Comparison of ENCODE assay signal across 9 cellular contexts in the genomic region with DNA sequence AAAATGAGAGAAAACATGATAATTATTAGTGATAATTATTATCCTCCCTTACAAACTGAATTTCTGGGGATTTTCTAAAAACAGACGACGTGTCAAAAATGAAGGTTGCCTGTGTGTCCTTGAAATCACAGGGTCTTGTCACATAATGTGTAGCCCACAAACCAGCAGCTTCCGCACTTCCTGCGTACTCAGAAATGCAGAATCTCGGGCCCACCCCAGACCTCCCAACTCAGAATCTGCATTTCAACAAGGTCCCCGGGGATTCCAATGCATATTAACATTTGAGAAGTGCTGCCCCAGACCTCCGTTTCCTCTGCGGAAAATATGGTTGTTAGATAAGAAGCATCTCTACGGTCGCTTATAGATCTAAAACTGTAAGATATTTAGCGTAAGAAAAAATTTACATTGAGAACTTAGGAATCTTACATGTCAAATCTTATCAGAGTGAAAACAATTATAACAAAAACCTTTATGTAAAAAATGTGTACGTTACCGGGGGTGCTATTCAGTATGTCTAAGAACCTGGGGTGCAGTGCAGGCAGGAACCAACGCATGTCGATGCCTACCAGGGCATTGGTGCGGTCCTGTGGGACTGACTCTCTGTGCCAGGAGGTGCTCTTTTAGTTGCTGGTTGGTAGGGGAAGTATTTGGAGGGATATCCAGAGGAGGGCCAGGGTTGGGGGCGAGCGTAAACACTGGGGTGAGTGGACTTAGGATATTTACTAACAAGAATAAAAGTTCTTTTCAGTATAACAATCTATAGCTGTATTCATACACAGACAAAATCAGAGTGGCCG. TPM values are rescaled to one million over a fixed set of nuclear protein-coding genes. Genes with fewer than 3 reads are reported as not detected.
DNase-seq lines count a peak whose midpoint lies in the region; ATAC-seq, FAIRE-seq and TF ChIP-seq lines count a peak whose summit lies in the region.
"Had no signal": no experiment of that assay in that cellular context is flagged by ENCODE, and none has a peak within 500 bp of the region (broad histone marks: within the 10 kb centered on the region; RNA-seq: fewer than 3 reads in every experiment).

No MANE protein-coding gene starts in this region.

- intact Hi-C loops in GM12878 (cut with micrococcal nuclease; ENCODE audit: unreplicated experiment): loop anchor here (1.0 kb wide), 3 partner anchors 108 to 281 kb away; no protein-coding TSS in a partner anchor

- peak overlapping the region; percentile 25; the same call in 1 of the 2 replicates for H3K4me2 ChIP-seq in GM12878 (ENCODE audit: control insufficient read depth, insufficient read depth)

- H3K27ac ChIP-seq in GM12878 (ENCODE audit: control insufficient read depth, insufficient read depth): no peak overlapping the region

- no peak for TF ChIP-seq CTCF in GM12878 (IDR thresholded peaks at IDR 0.05 in 2 of 3, conservative IDR thresholded peaks at IDR 0.05 in 1 of 3; ENCODE audit: control insufficient read depth in 2 of 3, extremely low read depth in 1 of 3, insufficient read depth in 1 of 3, low read depth in 3 of 3, low read length in 3 of 3)

- CTCF ChIA-PET in GM12878 (lab: Yijun Ruan, JAX): interaction anchor here (0.6 to 9.3 kb wide), 61 partner anchors 10 to 502 kb away, joined by 3 to 319 read pairs (median 4); a partner anchor contains a TSS

- WGBS in GM12878 (ENCODE audit: insufficient coverage, insufficient replicate concordance, low lambda C conversion rate, missing lambda C conversion rate): 23% methylated on average over 19 of the region's 19 CpGs

- no peak for TF ChIP-seq EP300 in GM12878 (IDR thresholded peaks at IDR 0.05; ENCODE audit: borderline replicate concordance in 1 of 2, control insufficient read depth in 1 of 2, low read depth in 2 of 2, low read length in 2 of 2)

- H3K27me3 ChIP-seq in GM12878 (replicated peaks in 1 of 2; ENCODE audit: control insufficient read depth in 2 of 2, insufficient read depth in 2 of 2, low read length in 1 of 2): no peaks in the 10 kb centered on the region

- H3K9ac ChIP-seq in GM12878 (ENCODE audit: control insufficient read depth, insufficient read depth, low read length): no peak overlapping the region; the same call in 1 of the 2 replicates

- in situ Hi-C loops in GM12878 (cut with MboI): loop anchor here (5.0 kb wide), 2 partner anchors 166 to 281 kb away; no protein-coding TSS in a partner anchor
- in situ Hi-C loops in G401 (cut with HindIII; ENCODE audit: low sequenced_read_pairs): no loop called here

- H4K20me1 ChIP-seq in GM12878 (ENCODE audit: control insufficient read depth, insufficient read depth): no peaks in the 10 kb centered on the region

- ATAC-seq in GM19043 (IDR thresholded peaks at IDR 0.05; ENCODE audit: low read depth, unreplicated experiment) (peak; percentile 23), HG03439 (IDR thresholded peaks at IDR 0.05; ENCODE audit: unreplicated experiment) (peak; percentile 22), GM12878 (peak; percentile 10), left lobe of liver (no peak)

- SMC1A ChIA-PET in GM12878 (lab: Charles Lee; ENCODE audit: uncharacterized antibody, unreplicated experiment): interaction anchor here (0.6 to 4.7 kb wide), 53 partner anchors 10 to 875 kb away, joined by 3 to 145 read pairs (median 4); a partner anchor contains a TSS

- no peak for TF ChIP-seq RAD21 in GM12878 (IDR thresholded peaks at IDR 0.05; ENCODE audit: insufficient read depth, low read depth, low read length)

- peak overlapping the region; percentile 83 for H2AFZ ChIP-seq in GM12878 (ENCODE audit: control insufficient read depth, low read depth, low read length)

- RAD21 ChIA-PET in GM12878 (lab: Charles Lee; ENCODE audit: unreplicated experiment): interaction anchor here (0.6 to 6.1 kb wide), 23 partner anchors 13 to 280 kb away, joined by 3 to 160 read pairs (median 4); a partner anchor contains a TSS

- no peaks in the 10 kb centered on the region for H3K79me2 ChIP-seq in GM12878 (ENCODE audit: control insufficient read depth, insufficient read depth, low read length)

- FAIRE-seq in GM12878 (lab: Jason Lieb, UNC): no peak

- TF ChIP-seq POLR2A in GM12878 (IDR thresholded peaks at IDR 0.05; ENCODE audit: low read depth, low read length): no peak

- no peak for DNase-seq in GM12878 (ENCODE audit: low read depth, low spot score)
- DNase-seq in middle frontal gyrus (ENCODE audit: extremely low spot score, low spot score): peak; percentile 21
- no peak for DNase-seq in left lobe of liver (ENCODE audit: low spot score)
- DNase-seq in NCI-H774 (lab: John Stamatoyannopoulos, UW): no peak
- DNase-seq in G401 (ENCODE audit: low spot score): no peak
- DNase-seq in NCI-H2196 (lab: John Stamatoyannopoulos, UW; ENCODE audit: unreplicated experiment): no peak

- BruUV-seq in GM12878 (replicated peaks; lab: Mats Ljungman, UMichigan): no TSS peak

- H3K9me3 ChIP-seq in GM12878 (replicated peaks; ENCODE audit: control insufficient read depth, insufficient read depth, low read length): no peaks in the 10 kb centered on the region
- H3K9me3 ChIP-seq: mucosa of descending colon had no signal

- H3K4me1 ChIP-seq in GM12878 (ENCODE audit: control insufficient read depth, insufficient read depth, low read length): peaks cover 3% of the 10 kb centered on the region; the same call in 1 of the 2 replicates

- H3K36me3 ChIP-seq in GM12878 (ENCODE audit: control insufficient read depth in 2 of 2, insufficient read depth in 2 of 2, low read length in 1 of 2): no peaks in the 10 kb centered on the region

- POLR2A ChIA-PET in GM12878 (lab: Charles Lee): interaction anchor here (0.7 to 2.4 kb wide), 2 partner anchors 108 to 281 kb away, joined by 3 to 17 read pairs; a partner anchor contains a TSS

- no peak overlapping the region; the same call in 1 of the 2 replicates for H3K4me3 ChIP-seq in GM12878
- H3K4me3 ChIP-seq: mucosa of descending colon had no signal

TF ChIP-seq in GM12878, 131 proteins besides CTCF, POLR2A, EP300 and RAD21:
- TF ChIP-seq, protein P1, sequence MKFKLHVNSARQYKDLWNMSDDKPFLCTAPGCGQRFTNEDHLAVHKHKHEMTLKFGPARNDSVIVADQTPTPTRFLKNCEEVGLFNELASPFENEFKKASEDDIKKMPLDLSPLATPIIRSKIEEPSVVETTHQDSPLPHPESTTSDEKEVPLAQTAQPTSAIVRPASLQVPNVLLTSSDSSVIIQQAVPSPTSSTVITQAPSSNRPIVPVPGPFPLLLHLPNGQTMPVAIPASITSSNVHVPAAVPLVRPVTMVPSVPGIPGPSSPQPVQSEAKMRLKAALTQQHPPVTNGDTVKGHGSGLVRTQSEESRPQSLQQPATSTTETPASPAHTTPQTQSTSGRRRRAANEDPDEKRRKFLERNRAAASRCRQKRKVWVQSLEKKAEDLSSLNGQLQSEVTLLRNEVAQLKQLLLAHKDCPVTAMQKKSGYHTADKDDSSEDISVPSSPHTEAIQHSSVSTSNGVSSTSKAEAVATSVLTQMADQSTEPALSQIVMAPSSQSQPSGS (IDR thresholded peaks at IDR 0.05; ENCODE audit: low read length): no peak
- TF ChIP-seq MEF2B (IDR thresholded peaks at IDR 0.05; ENCODE audit: partially characterized antibody, poor library complexity, severe bottlenecking): peak; percentile 60
- no peak for TF ChIP-seq FOXM1 (IDR thresholded peaks at IDR 0.05; ENCODE audit: low read depth, low read length)

RNA-seq across cellular contexts. Expression of a gene that starts 15.2 kb away (rescaled TPM):
- 0.50 TPM in 1 of 2 replicates, not detected in the other for total RNA-seq in GM12878 (2013; cell fraction: nucleolus; rRNA removed)
- total RNA-seq in GM12878 (2014; rRNA removed): not detected in 2 replicates
- not detected in 2 replicates for total RNA-seq in GM12878 (2014; rRNA removed; fragmentation: Illumina TruSeq; extraction: Trizol)
- total RNA-seq in GM12878 (2021): not detected in 2 replicates
- not detected for polyA plus RNA-seq in GM12878 (2011; ENCODE audit: low read depth)
- polyA plus RNA-seq in GM12878 (2011; rRNA removed): not detected in 2 replicates
- not detected in 2 replicates for polyA plus RNA-seq in GM12878 (2011; cell fraction: cytosol; rRNA removed)
- not detected in 2 replicates for polyA plus RNA-seq in GM12878 (2011; cell fraction: nucleus; rRNA removed)
- not detected in 2 replicates for polyA plus RNA-seq in GM12878 (2012)
- polyA plus RNA-seq in GM12878 (2014; fragmentation: Illumina TruSeq; extraction: Trizol): not detected in 2 replicates
- polyA plus RNA-seq in GM12878 (2014; fragmentation: Nextera tagmentation; extraction: Ambion mirVana): not detected
- polyA plus RNA-seq in GM12878 (2014; rRNA removed): not detected in 2 replicates
- polyA plus RNA-seq in GM12878 (2016; fragmentation: Nextera tagmentation; extraction: Ambion mirVana): not detected
- 0.10 TPM in 1 of 2 replicates, not detected in the other for polyA minus RNA-seq in GM12878 (2011; rRNA and poly(A)+ RNA removed)
- polyA minus RNA-seq in GM12878 (2011; cell fraction: cytosol; rRNA and poly(A)+ RNA removed): not detected in 2 replicates
- not detected in 2 replicates for polyA minus RNA-seq in GM12878 (2011; cell fraction: nucleus; rRNA and poly(A)+ RNA removed)
- not detected for total RNA-seq in left lobe of liver
- total RNA-seq in G401 (2014; rRNA removed; shearing (Covaris generic)): 1.6 TPM in 1 of 2 replicates, not detected in the other
